8 cellular contexts compared by ENCODE assay signal in the genomic region with DNA sequence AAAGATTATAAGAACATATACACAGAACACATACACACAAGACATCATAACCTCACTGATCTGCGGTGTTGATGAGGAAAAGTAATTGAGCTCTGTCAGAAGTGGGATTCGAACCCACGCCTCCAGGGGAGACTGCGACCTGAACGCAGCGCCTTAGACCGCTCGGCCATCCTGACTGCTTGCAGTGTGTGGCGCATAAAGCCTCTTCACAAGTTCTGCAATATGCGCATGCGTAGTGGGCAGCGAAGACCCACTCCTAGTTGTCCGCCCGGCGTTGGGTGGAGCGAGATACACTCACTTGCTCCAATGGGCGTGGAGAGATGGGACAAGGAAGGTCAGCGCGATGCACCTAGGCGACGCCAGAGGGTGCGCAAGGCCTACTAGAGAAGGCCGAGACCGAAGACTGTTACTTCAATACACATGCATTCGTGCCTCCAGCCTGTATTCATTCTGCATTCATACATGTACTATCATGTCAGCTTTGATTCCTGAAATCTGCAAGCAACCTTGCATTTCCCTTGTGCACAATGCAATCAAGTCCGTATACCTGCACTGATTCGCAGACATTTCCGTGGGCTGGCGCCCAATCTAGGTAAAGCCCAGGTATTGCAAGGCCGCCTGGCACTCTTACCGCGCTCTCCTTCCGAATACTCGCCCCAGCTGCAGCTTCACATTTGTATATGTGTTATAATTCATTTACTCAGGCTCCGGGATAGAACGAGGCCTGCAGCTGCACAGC. TPM values are rescaled to one million over a fixed set of nuclear protein-coding genes. Genes with fewer than 3 reads are reported as not detected.
DNase-seq lines count a peak whose midpoint lies in the region; ATAC-seq and TF ChIP-seq lines count a peak whose summit lies in the region.

No MANE protein-coding gene starts in this region.

- ATAC-seq in GM19328 (IDR thresholded peaks at IDR 0.05; ENCODE audit: unreplicated experiment) (peak; percentile 70), HG03460 (IDR thresholded peaks at IDR 0.05; ENCODE audit: unreplicated experiment) (peak; percentile 80)

- H3K4me2 ChIP-seq in BLaER1, result peak overlapping the region; percentile 79

- no peaks in the 10 kb centered on the region for H4K20me1 ChIP-seq in BLaER1

- intact Hi-C loops in colonic mucosa (cut with DNase I), result loop anchor here (1.0 to 5.0 kb wide), 2 partner anchors 117 to 217 kb away; no protein-coding TSS in a partner anchor

- H3K9me3 ChIP-seq in BLaER1, result no peaks in the 10 kb centered on the region
- H3K9me3 ChIP-seq in colonic mucosa, result no peaks in the 10 kb centered on the region

- DNase-seq in NCI-H524 (lab: John Stamatoyannopoulos, UW) (peak; percentile 98 to 99), colonic mucosa (peak; percentile 99), kidney tubule cell (ENCODE audit: low spot score) (peak; percentile 98)
- peak; percentile 99 for DNase-seq in activated CD4-positive, alpha-beta T cell treated with anti-CD3 and anti-CD28 coated beads for 4 hours
- peak; percentile 97 to 99 for DNase-seq in stimulated activated CD4-positive, alpha-beta T cell treated with anti-CD3 and anti-CD28 coated beads, Interleukin-15, amount 100 ng/mL, for 48 hours (ENCODE audit: low read depth in 2 of 2)

- H3K36me3 ChIP-seq in BLaER1, result no peaks in the 10 kb centered on the region
- no peaks in the 10 kb centered on the region for H3K36me3 ChIP-seq in colonic mucosa

- peak overlapping the region; percentile 81 for H3K9ac ChIP-seq in BLaER1
- H3K9ac ChIP-seq in colonic mucosa (ENCODE audit: low read depth in 2 of 2, low read length in 2 of 2), result peak overlapping the region in 1 of 2 donors; percentile 74

- H3K27me3 ChIP-seq in BLaER1 (no peaks in the 10 kb centered on the region), colonic mucosa (no peaks in the 10 kb centered on the region)

- TF ChIP-seq CTCF in colonic mucosa (IDR thresholded peaks at IDR 0.05), result peak; percentile 84

- H3K4me1 ChIP-seq in BLaER1 (peaks cover 22% of the 10 kb centered on the region), colonic mucosa (peaks cover 10% of the 10 kb centered on the region)

- H3K27ac ChIP-seq in BLaER1 (peak overlapping the region; percentile 77), colonic mucosa (peak overlapping the region; percentile 92)

- H3K4me3 ChIP-seq in BLaER1 (peak overlapping the region; percentile 68), colonic mucosa (peak overlapping the region; percentile 30)

RNA-seq across cellular contexts. Expression of a gene that starts 16.1 kb away (rescaled TPM):
- total RNA-seq in colonic mucosa, result 10 to 100 TPM; 11.6 to 16.7 TPM

RNA-seq across cellular contexts. Expression of a gene that starts 55.5 kb away (rescaled TPM):
- 10 to 100 TPM; 28.6 to 32.7 TPM for total RNA-seq in colonic mucosa

RNA-seq across cellular contexts. Expression of a gene that starts 58.0 kb away (rescaled TPM):
- 1 to 10 TPM in 1 of 2 donors, under 1 TPM in 1; 0.24 to 1.7 TPM for total RNA-seq in colonic mucosa

Comparison
In these comparisons a context has a peak if more than half of its experiments do, and no peak if none do; other contexts are left out.
1. Peak in every context shown above with its lines: DNase-seq, ATAC-seq, H3K4me3 ChIP-seq and H3K27ac ChIP-seq.